In the genomic region with DNA sequence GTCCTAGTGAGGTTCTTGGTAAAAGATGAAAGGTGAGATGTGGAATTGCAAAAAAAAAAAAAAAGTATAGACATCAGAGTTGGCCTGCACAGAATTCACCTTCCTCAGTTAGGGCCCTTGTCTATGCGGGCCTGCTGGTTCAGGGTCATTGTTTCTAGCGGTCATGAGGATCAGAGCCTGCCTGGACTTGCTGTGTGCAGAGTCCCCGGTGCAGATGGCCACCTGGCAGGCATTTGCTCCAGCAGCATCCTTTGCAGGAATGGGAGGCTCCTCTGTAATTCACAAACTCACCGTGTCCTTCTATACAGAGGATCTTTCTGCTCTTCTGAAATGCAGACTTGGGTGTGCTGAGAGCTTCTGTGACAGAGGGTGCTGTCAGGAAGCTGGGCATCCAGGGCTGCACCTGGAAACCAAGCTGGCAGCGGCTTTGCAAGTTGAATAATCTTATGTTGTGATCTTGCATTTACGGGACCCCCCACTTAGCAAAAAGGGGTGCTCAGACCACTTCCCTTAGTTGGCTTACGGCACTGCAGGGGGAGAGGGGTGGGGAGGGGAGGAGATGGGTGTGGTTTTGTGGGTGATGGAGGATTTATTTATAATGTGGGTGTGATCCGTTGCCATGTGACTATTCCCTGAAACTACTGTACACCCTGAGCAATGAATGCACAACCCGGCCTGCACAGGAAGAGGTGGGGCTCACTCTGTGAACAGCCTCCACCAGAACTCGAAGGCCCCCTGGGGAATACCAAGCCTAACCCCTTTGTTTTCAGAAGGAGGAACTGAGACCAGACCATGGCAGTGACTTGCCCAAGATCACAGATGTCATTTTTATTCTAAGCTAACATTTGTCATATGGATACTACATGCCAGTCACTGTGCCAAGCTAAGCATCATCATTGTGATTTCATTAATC, we compare ENCODE assay signal across 9 cellular contexts.
DNase-seq lines count a peak whose midpoint lies in the region; ATAC-seq lines count a peak whose summit lies in the region.
"Had no signal": no experiment of that assay in that cellular context is flagged by ENCODE, and none has a peak within 500 bp of the region (broad histone marks: within the 10 kb centered on the region; RNA-seq: fewer than 3 reads in every experiment).

No MANE protein-coding gene starts in this region.

- peaks cover 52% of the 10 kb centered on the region for H3K4me1 ChIP-seq in CD4-positive, alpha-beta memory T cell (ENCODE audit: insufficient read depth, low read length)

- peak overlapping the region; percentile 37 to 87 (median 80) for H3K4me3 Mint-ChIP-seq in CD4-positive, alpha-beta memory T cell
- H3K4me3 Mint-ChIP-seq in central memory CD8-positive, alpha-beta T cell = peak overlapping the region; percentile 66

- H3K27me3 Mint-ChIP-seq in CD4-positive, alpha-beta memory T cell = no peaks in the 10 kb centered on the region
- no peaks in the 10 kb centered on the region for H3K27me3 Mint-ChIP-seq in central memory CD8-positive, alpha-beta T cell

- no peaks in the 10 kb centered on the region for H3K9me3 Mint-ChIP-seq in CD4-positive, alpha-beta memory T cell
- no peaks in the 10 kb centered on the region for H3K9me3 Mint-ChIP-seq in central memory CD8-positive, alpha-beta T cell

- DNase-seq in CD4-positive, alpha-beta memory T cell = peak; percentile 65 to 79 (median 68)
- DNase-seq in T-helper 1 cell (peak in 4 of 5 donors; percentile 18 to 70 (median 24)), NCI-H446 (lab: John Stamatoyannopoulos, UW) (no peak), ecto neural progenitor cell (ENCODE audit: low spot score) (no peak)
- DNase-seq in central memory CD8-positive, alpha-beta T cell (ENCODE audit: low spot score in 2 of 2) = peak; percentile 30 to 59
- peak; percentile 45 for DNase-seq in stimulated activated CD8-positive, alpha-beta memory T cell treated with anti-CD3 and anti-CD28 coated beads, Interleukin-4, amount 100 ng/mL, for 24 hours (ENCODE audit: low read depth)

- peaks cover 44 to 64% (median 55%) of the 10 kb centered on the region in 4 donors for H3K4me1 Mint-ChIP-seq in CD4-positive, alpha-beta memory T cell
- peaks cover 71% of the 10 kb centered on the region for H3K4me1 Mint-ChIP-seq in central memory CD8-positive, alpha-beta T cell

- H3K27ac ChIP-seq in CD4-positive, alpha-beta memory T cell (ENCODE audit: low read depth, low read length) = peak overlapping the region; percentile 38

- CTCF ChIA-PET in CD4-positive, alpha-beta memory T cell (lab: Charles Lee; ENCODE audit: partially characterized antibody) = interaction anchor here (0.6 to 19.6 kb wide), 11 partner anchors 7 to 372 kb away, joined by 3 to 472 read pairs (median 4); no protein-coding TSS in a partner anchor

- ATAC-seq in GM19395 (IDR thresholded peaks at IDR 0.05; ENCODE audit: unreplicated experiment) = peak; percentile 87
- ATAC-seq in HG03432 (IDR thresholded peaks at IDR 0.05; ENCODE audit: unreplicated experiment) = peak; percentile 93
- peak; percentile 95 for ATAC-seq in central memory CD8-positive, alpha-beta T cell (replicated peaks; ENCODE audit: extremely low read depth, poor library complexity, severe bottlenecking)

- no peaks in the 10 kb centered on the region for H3K9me3 ChIP-seq in CD4-positive, alpha-beta memory T cell (ENCODE audit: control insufficient read depth in 1 of 2, low read length in 2 of 2)

- H3K4me3 ChIP-seq in CD4-positive, alpha-beta memory T cell (ENCODE audit: low read length in 2 of 2) = no peak overlapping the region
- H3K4me3 ChIP-seq: skin epidermis had no signal

- POLR2A ChIA-PET in CD4-positive, alpha-beta memory T cell (lab: Charles Lee; ENCODE audit: partially characterized antibody) = interaction anchor here (1.0 to 2.5 kb wide), 4 partner anchors 135 to 210 kb away, joined by 4 to 14 read pairs (median 5); no protein-coding TSS in a partner anchor

- H3K36me3 Mint-ChIP-seq in CD4-positive, alpha-beta memory T cell = peaks cover 2 to 7% of the 10 kb centered on the region in 2 donors
- peaks cover 23% of the 10 kb centered on the region for H3K36me3 Mint-ChIP-seq in central memory CD8-positive, alpha-beta T cell (ENCODE audit: insufficient read depth)

- no peaks in the 10 kb centered on the region for H3K27me3 ChIP-seq in CD4-positive, alpha-beta memory T cell (ENCODE audit: insufficient read depth, low read length)

- H3K36me3 ChIP-seq in CD4-positive, alpha-beta memory T cell (ENCODE audit: insufficient read depth, low read length) = no peaks in the 10 kb centered on the region

- intact Hi-C loops in CD4-positive, alpha-beta memory T cell (cut with micrococcal nuclease) = loop anchor here (1.0 to 5.0 kb wide), 2 partner anchors 152 to 211 kb away; no protein-coding TSS in a partner anchor

- peak overlapping the region; percentile 89 to 97 (median 95) for H3K27ac Mint-ChIP-seq in CD4-positive, alpha-beta memory T cell
- peak overlapping the region; percentile 76 for H3K27ac Mint-ChIP-seq in central memory CD8-positive, alpha-beta T cell (ENCODE audit: low read depth)

Comparison
In these comparisons a context has a peak if more than half of its experiments do, and no peak if none do; other contexts are left out.
1. DNase-seq: peak in CD4-positive, alpha-beta memory T cell (5 of 5), T-helper 1 cell (4 of 5), central memory CD8-positive, alpha-beta T cell (2 of 2) and stimulated activated CD8-positive, alpha-beta memory T cell treated with anti-CD3 and anti-CD28 coated beads, Interleukin-4, amount 100 ng/mL, for 24 hours (single experiment); none in NCI-H446 (0 of 2) and ecto neural progenitor cell (single experiment).
2. Peak in every context shown above with its lines, with median percentiles within 50 percentile points of each other: ATAC-seq.